In genomic region chr7:151012031-151012692, GRCh38 we compare ENCODE assay signal across 1 cellular context.
TF ChIP-seq lines count a peak whose summit lies in the region.

No MANE protein-coding gene starts in this region.

TF ChIP-seq in IMR-90, 13 proteins besides CTCF, POLR2A, EP300 and RAD21:
- TF ChIP-seq CEBPB (IDR thresholded peaks at IDR 0.05; ENCODE audit: low read depth, low read length) (0 out of 2 replicates have a peak, but pooled peaks have one; percentile 8), NFE2L2 (IDR thresholded peaks at IDR 0.05; ENCODE audit: low read depth, low read length) (peak; percentile 34; the same call in 1 of the 2 replicates), RCOR1 (IDR thresholded peaks at IDR 0.05; ENCODE audit: insufficient replicate concordance, low read length) (no peak), BHLHE40 (IDR thresholded peaks at IDR 0.05; ENCODE audit: low read depth, low read length) (peak; percentile 45)
TF ChIP-seq in IMR-90: peak in this region for 3.
